In the genomic region with DNA sequence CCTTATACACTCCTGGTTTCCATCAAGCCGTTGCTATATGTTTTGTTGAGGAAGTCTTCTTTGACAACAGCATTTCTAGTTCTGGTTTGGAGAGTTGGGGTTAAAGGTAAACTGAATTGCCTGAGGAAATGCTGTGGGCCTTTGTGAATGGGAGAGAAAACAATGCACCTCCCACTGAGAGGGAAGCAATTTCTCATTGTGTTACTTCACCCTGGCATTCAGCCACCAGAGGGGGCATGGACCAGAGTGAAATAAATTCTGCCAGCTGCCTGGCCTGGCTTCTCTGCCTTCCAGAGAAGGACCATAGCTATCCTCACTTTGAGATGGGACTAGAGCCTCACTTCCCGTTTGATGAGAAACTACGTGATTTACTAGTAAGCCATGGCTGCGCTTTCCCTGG, we compare ENCODE assay signal across 8 cellular contexts.
DNase-seq lines count a peak whose midpoint lies in the region; TF ChIP-seq lines count a peak whose summit lies in the region.

No MANE protein-coding gene starts in this region.

- no peak overlapping the region for H3K9ac ChIP-seq in iPS-18a (ENCODE audit: low read length)

- peaks cover 47% of the 10 kb centered on the region for H3K4me1 ChIP-seq in iPS-18a (ENCODE audit: control insufficient read depth, low read depth, low read length)

- H3K27ac ChIP-seq in iPS-18a (ENCODE audit: low read length) (no peak overlapping the region), substantia nigra (ENCODE audit: low read depth, low read length, poor library complexity, severe bottlenecking) (no peak overlapping the region)

- H3K27me3 ChIP-seq in iPS-18a (ENCODE audit: control insufficient read depth, insufficient read depth, low read length): no peaks in the 10 kb centered on the region

- peak overlapping the region; percentile 6 for H3K4me3 ChIP-seq in iPS-18a (ENCODE audit: low read length)

- H3K9me3 ChIP-seq in iPS-18a (ENCODE audit: control insufficient read depth, low read depth, low read length): no peaks in the 10 kb centered on the region

- DNase-seq in A172 (ENCODE audit: low spot score) (peak; percentile 65), NCI-H2107 treated with DMSO at 0.1 percent for 48 hours (lab: John Stamatoyannopoulos, UW; ENCODE audit: unreplicated experiment) (peak; percentile 94), substantia nigra (lab: John Stamatoyannopoulos, UW) (peak in 40 of 49 donors; percentile 4 to 83 (median 54)), mesenteric fat pad (ENCODE audit: low spot score) (no peak), GM19240 (ENCODE audit: insufficient read length, low spot score) (no peak)
- peak; percentile 11 to 19 for DNase-seq in activated CD4-positive, alpha-beta T cell treated with anti-CD3 and anti-CD28 coated beads, Interleukin-2, amount 50 U/mL, for 48 hours

- TF ChIP-seq CTCF in GM12874 (IDR thresholded peaks at IDR 0.05; ENCODE audit: insufficient read depth, low read depth, low read length): peak; percentile 59; the same call in 1 of the 2 replicates

- H3K36me3 ChIP-seq in iPS-18a (ENCODE audit: control insufficient read depth, low read depth, low read length): no peaks in the 10 kb centered on the region

Comparison
In these comparisons a context has a peak if more than half of its experiments do, and no peak if none do; other contexts are left out.
1. DNase-seq: peak in A172 (single experiment), NCI-H2107 treated with DMSO at 0.1 percent for 48 hours (single experiment), activated CD4-positive, alpha-beta T cell treated with anti-CD3 and anti-CD28 coated beads, Interleukin-2, amount 50 U/mL, for 48 hours (2 of 2) and substantia nigra (40 of 49); none in mesenteric fat pad (single experiment) and GM19240 (single experiment).